In the genomic region with DNA sequence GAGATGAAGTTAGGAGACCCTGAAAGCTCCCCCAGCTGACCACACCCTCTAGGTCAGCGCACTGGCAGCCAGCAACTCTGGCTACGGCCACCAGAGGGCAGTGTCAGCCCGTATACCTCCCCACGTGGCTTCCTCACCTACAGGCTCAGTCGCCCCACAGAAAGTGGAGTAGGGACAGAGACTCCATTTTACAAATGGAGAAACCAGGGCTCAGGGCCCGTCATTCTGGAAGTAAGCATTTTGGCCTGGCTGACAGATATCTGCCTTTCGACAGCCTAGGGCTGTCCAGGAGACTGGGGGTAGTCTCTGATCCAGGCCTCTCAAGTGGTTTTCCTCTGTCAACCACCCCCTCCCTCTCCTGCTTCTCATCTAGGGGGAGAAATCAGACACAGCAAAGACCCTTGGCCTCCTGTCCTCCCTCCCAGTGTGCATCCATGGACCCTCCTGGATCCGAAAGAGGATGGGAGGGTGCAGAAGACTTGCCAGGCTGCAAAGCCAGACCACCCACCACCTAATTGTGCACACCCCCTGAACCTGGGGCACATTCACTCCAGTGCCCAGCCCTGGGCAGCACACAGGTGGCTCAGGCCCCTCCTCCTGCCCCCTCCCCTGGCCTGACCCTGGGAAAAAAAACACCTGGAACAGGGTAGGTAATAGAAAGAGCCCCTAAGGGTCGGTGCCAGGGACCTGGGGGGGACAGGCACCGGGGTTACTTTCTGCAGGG, we compare ENCODE assay signal across 9 cellular contexts. TPM values are rescaled to one million over a fixed set of nuclear protein-coding genes. Genes with fewer than 3 reads are reported as not detected.
DNase-seq lines count a peak whose midpoint lies in the region; ATAC-seq and TF ChIP-seq lines count a peak whose summit lies in the region.
"Had no signal": no experiment of that assay in that cellular context is flagged by ENCODE, and none has a peak within 500 bp of the region (broad histone marks: within the 10 kb centered on the region; RNA-seq: fewer than 3 reads in every experiment).

No MANE protein-coding gene starts in this region.

- H3K9me3 Mint-ChIP-seq in activated CD4-positive, alpha-beta T cell treated with anti-CD3 and anti-CD28 coated beads for 36 hours (ENCODE audit: low read depth): no peaks in the 10 kb centered on the region
- H3K9me3 Mint-ChIP-seq in chondrocyte (ENCODE audit: low read depth): no peaks in the 10 kb centered on the region

- CTCF ChIA-PET in activated CD4-positive, alpha-beta T cell treated with anti-CD3 and anti-CD28 coated beads for 36 hours (lab: Charles Lee): interaction anchor here (0.6 to 3.5 kb wide), 17 partner anchors 27 to 290 kb away, joined by 3 to 33 read pairs (median 3); partner anchors contain the start of genes JUP and P3H4

- DNase-seq in DMS 273 treated with DMSO at 0.1 percent for 48 hours (lab: John Stamatoyannopoulos, UW) (peak; percentile 32), NCI-H510A (lab: John Stamatoyannopoulos, UW) (peak; percentile 80), chondrocyte (ENCODE audit: low spot score) (no peak), left lung (peak; percentile 76 to 94)
- DNase-seq in activated CD4-positive, alpha-beta T cell treated with anti-CD3 and anti-CD28 coated beads for 36 hours: peak; percentile 90
- DNase-seq in stimulated activated CD4-positive, alpha-beta T cell treated with anti-CD3 and anti-CD28 coated beads, Interleukin-4, amount 100 ng/mL, for 1 hour: peak; percentile 79

- H3K27me3 ChIP-seq in left lung: peaks cover 34 to 47% of the 10 kb centered on the region in 2 donors

- ATAC-seq in HG02973 (IDR thresholded peaks at IDR 0.05; ENCODE audit: unreplicated experiment) (peak; percentile 70), left lung (peak; percentile 96), HG02981 (IDR thresholded peaks at IDR 0.05; ENCODE audit: unreplicated experiment) (no peak)
- peak; percentile 94 for ATAC-seq in activated CD4-positive, alpha-beta T cell treated with anti-CD3 and anti-CD28 coated beads for 36 hours

- H3K27me3 Mint-ChIP-seq in activated CD4-positive, alpha-beta T cell treated with anti-CD3 and anti-CD28 coated beads for 36 hours: peaks cover 28% of the 10 kb centered on the region
- H3K27me3 Mint-ChIP-seq in chondrocyte (ENCODE audit: low read depth): peaks cover 27% of the 10 kb centered on the region

- intact Hi-C loops in activated CD4-positive, alpha-beta T cell treated with anti-CD3 and anti-CD28 coated beads for 36 hours (cut with DNase I, micrococcal nuclease): loop anchor here (1.0 to 10.0 kb wide), 5 partner anchors 63 to 221 kb away; partner anchors contain the start of genes KLHL11 (in 1 of the 2) and P3H4 (in 1 of the 2)
- intact Hi-C loops in left lung (cut with DNase I): loop anchor here (2.0 to 10.0 kb wide), 2 partner anchors 63 to 67 kb away; no protein-coding TSS in a partner anchor

- peak overlapping the region; percentile 6 for H3K4me3 Mint-ChIP-seq in activated CD4-positive, alpha-beta T cell treated with anti-CD3 and anti-CD28 coated beads for 36 hours
- H3K4me3 Mint-ChIP-seq in chondrocyte (ENCODE audit: unreplicated experiment): no peak overlapping the region

- no peak overlapping the region for H3K27ac ChIP-seq in left lung

- no peaks in the 10 kb centered on the region for H3K9me3 ChIP-seq in left lung

- H3K4me3 ChIP-seq in left lung: no peak overlapping the region

- peak overlapping the region; percentile 73 for H3K27ac Mint-ChIP-seq in activated CD4-positive, alpha-beta T cell treated with anti-CD3 and anti-CD28 coated beads for 36 hours
- no peak overlapping the region for H3K27ac Mint-ChIP-seq in chondrocyte (ENCODE audit: unreplicated experiment)

- peaks cover 14 to 15% of the 10 kb centered on the region in 2 donors for H3K4me1 ChIP-seq in left lung

- peaks cover 5% of the 10 kb centered on the region for H3K4me1 Mint-ChIP-seq in activated CD4-positive, alpha-beta T cell treated with anti-CD3 and anti-CD28 coated beads for 36 hours
- peaks cover 6% of the 10 kb centered on the region for H3K4me1 Mint-ChIP-seq in chondrocyte (ENCODE audit: low read depth)

- POLR2A ChIA-PET in activated CD4-positive, alpha-beta T cell treated with anti-CD3 and anti-CD28 coated beads for 36 hours (lab: Charles Lee): no interaction called here

- H3K36me3 ChIP-seq in left lung: no peaks in the 10 kb centered on the region

- TF ChIP-seq CTCF in chondrocyte (IDR thresholded peaks at IDR 0.05): peak; percentile 99
- peak; percentile 95 to 99 for TF ChIP-seq CTCF in left lung (IDR thresholded peaks at IDR 0.05)

- no peaks in the 10 kb centered on the region for H3K36me3 Mint-ChIP-seq in activated CD4-positive, alpha-beta T cell treated with anti-CD3 and anti-CD28 coated beads for 36 hours (ENCODE audit: low read depth)
- H3K36me3 Mint-ChIP-seq in chondrocyte (ENCODE audit: low read depth): no peaks in the 10 kb centered on the region

RNA-seq across cellular contexts. Expression of gene HAP1, which starts 3.8 kb away (rescaled TPM):
- total RNA-seq in activated CD4-positive, alpha-beta T cell treated with anti-CD3 and anti-CD28 coated beads for 36 hours: not detected
- total RNA-seq in chondrocyte (not detected in 3 replicates), left lung (under 1 TPM; 0.16 to 0.32 TPM)

RNA-seq across cellular contexts. Expression of gene GAST, which starts 26.1 kb away (rescaled TPM):
- total RNA-seq in activated CD4-positive, alpha-beta T cell treated with anti-CD3 and anti-CD28 coated beads for 36 hours: not detected
- total RNA-seq in chondrocyte: not detected in 3 replicates
- total RNA-seq in left lung: not detected
- total RNA-seq: glomerular endothelial cell had no signal

RNA-seq across cellular contexts. Expression of gene JUP, which starts 48.3 kb away (rescaled TPM):
- under 1 TPM; 0.34 to 0.54 TPM for total RNA-seq in activated CD4-positive, alpha-beta T cell treated with anti-CD3 and anti-CD28 coated beads for 36 hours
- total RNA-seq in chondrocyte: 8.1 to 22.0 TPM (median 18.8 TPM) in 3 replicates
- 100 to 1,000 TPM in 1 of 2 donors, 10 to 100 TPM in 1; 94.2 to 148 TPM for total RNA-seq in left lung

RNA-seq across cellular contexts. Expression of gene EIF1, which starts 49.6 kb away (rescaled TPM):
- 100 to 1,000 TPM; 869 to 977 TPM for total RNA-seq in activated CD4-positive, alpha-beta T cell treated with anti-CD3 and anti-CD28 coated beads for 36 hours
- total RNA-seq in chondrocyte (572 to 1,015 TPM (median 990 TPM) in 3 replicates), left lung (100 to 1,000 TPM; 728 to 773 TPM)
